In the genomic region with DNA sequence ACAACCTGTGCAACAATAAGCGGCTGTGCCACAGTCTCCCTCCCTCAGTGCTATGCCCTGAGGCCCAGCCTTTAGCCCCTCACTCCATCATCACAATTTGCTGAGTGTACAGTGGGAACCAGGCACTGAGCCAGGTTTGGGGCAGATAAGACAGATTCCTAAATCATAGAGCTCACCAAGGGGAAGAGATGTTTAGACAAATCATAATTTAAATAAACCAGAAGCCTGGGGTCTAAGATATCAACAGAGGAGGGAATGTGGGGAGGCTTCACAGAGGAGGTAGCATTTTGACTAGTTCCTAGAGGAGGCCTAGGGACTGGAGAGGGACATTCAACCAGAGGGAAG, we compare ENCODE assay signal across 2 cellular contexts.
A peak's percentile ranks its signal among the peaks of the same experiment; 100 is the strongest.
TF ChIP-seq lines count a peak whose summit lies in the region.

No MANE protein-coding gene starts in this region.

TF ChIP-seq in SK-N-SH treated with all-trans-retinoic acid at 6 μM for 48 hours, 23 proteins besides CTCF, POLR2A, EP300 and RAD21 (continued from another document):
- TF ChIP-seq, protein P1, sequence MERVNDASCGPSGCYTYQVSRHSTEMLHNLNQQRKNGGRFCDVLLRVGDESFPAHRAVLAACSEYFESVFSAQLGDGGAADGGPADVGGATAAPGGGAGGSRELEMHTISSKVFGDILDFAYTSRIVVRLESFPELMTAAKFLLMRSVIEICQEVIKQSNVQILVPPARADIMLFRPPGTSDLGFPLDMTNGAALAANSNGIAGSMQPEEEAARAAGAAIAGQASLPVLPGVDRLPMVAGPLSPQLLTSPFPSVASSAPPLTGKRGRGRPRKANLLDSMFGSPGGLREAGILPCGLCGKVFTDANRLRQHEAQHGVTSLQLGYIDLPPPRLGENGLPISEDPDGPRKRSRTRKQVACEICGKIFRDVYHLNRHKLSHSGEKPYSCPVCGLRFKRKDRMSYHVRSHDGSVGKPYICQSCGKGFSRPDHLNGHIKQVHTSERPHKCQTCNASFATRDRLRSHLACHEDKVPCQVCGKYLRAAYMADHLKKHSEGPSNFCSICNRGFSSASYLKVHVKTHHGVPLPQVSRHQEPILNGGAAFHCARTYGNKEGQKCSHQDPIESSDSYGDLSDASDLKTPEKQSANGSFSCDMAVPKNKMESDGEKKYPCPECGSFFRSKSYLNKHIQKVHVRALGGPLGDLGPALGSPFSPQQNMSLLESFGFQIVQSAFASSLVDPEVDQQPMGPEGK (CRISPR knock-in tag; IDR thresholded peaks at IDR 0.05; ENCODE audit: borderline replicate concordance), result no peak
- TF ChIP-seq, protein P2, sequence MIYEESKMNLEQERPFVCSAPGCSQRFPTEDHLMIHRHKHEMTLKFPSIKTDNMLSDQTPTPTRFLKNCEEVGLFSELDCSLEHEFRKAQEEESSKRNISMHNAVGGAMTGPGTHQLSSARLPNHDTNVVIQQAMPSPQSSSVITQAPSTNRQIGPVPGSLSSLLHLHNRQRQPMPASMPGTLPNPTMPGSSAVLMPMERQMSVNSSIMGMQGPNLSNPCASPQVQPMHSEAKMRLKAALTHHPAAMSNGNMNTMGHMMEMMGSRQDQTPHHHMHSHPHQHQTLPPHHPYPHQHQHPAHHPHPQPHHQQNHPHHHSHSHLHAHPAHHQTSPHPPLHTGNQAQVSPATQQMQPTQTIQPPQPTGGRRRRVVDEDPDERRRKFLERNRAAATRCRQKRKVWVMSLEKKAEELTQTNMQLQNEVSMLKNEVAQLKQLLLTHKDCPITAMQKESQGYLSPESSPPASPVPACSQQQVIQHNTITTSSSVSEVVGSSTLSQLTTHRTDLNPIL (CRISPR knock-in tag; IDR thresholded peaks at IDR 0.05; ENCODE audit: low read depth), result 0 out of 2 replicates have a peak, but pooled peaks have one; percentile 28

TF ChIP-seq in GM23338, 12 proteins besides CTCF, POLR2A, EP300 and RAD21 (continued from another document):
- TF ChIP-seq, protein P3, sequence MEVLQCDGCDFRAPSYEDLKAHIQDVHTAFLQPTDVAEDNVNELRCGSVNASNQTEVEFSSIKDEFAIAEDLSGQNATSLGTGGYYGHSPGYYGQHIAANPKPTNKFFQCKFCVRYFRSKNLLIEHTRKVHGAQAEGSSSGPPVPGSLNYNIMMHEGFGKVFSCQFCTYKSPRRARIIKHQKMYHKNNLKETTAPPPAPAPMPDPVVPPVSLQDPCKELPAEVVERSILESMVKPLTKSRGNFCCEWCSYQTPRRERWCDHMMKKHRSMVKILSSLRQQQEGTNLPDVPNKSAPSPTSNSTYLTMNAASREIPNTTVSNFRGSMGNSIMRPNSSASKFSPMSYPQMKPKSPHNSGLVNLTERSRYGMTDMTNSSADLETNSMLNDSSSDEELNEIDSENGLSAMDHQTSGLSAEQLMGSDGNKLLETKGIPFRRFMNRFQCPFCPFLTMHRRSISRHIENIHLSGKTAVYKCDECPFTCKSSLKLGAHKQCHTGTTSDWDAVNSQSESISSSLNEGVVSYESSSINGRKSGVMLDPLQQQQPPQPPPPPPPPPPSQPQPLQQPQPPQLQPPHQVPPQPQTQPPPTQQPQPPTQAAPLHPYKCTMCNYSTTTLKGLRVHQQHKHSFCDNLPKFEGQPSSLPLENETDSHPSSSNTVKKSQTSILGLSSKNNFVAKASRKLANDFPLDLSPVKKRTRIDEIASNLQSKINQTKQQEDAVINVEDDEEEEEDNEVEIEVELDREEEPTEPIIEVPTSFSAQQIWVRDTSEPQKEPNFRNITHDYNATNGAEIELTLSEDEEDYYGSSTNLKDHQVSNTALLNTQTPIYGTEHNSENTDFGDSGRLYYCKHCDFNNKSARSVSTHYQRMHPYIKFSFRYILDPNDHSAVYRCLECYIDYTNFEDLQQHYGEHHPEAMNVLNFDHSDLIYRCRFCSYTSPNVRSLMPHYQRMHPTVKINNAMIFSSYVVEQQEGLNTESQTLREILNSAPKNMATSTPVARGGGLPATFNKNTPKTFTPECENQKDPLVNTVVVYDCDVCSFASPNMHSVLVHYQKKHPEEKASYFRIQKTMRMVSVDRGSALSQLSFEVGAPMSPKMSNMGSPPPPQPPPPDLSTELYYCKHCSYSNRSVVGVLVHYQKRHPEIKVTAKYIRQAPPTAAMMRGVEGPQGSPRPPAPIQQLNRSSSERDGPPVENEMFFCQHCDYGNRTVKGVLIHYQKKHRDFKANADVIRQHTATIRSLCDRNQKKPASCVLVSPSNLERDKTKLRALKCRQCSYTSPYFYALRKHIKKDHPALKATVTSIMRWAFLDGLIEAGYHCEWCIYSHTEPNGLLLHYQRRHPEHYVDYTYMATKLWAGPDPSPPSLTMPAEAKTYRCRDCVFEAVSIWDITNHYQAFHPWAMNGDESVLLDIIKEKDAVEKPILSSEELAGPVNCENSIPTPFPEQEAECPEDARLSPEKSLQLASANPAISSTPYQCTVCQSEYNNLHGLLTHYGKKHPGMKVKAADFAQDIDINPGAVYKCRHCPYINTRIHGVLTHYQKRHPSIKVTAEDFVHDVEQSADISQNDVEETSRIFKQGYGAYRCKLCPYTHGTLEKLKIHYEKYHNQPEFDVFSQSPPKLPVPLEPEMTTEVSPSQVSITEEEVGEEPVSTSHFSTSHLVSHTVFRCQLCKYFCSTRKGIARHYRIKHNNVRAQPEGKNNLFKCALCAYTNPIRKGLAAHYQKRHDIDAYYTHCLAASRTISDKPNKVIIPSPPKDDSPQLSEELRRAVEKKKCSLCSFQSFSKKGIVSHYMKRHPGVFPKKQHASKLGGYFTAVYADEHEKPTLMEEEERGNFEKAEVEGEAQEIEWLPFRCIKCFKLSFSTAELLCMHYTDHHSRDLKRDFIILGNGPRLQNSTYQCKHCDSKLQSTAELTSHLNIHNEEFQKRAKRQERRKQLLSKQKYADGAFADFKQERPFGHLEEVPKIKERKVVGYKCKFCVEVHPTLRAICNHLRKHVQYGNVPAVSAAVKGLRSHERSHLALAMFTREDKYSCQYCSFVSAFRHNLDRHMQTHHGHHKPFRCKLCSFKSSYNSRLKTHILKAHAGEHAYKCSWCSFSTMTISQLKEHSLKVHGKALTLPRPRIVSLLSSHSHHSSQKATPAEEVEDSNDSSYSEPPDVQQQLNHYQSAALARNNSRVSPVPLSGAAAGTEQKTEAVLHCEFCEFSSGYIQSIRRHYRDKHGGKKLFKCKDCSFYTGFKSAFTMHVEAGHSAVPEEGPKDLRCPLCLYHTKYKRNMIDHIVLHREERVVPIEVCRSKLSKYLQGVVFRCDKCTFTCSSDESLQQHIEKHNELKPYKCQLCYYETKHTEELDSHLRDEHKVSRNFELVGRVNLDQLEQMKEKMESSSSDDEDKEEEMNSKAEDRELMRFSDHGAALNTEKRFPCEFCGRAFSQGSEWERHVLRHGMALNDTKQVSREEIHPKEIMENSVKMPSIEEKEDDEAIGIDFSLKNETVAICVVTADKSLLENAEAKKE (CRISPR knock-in tag; IDR thresholded peaks at IDR 0.05), result no peak
- TF ChIP-seq NANOG (IDR thresholded peaks at IDR 0.05; ENCODE audit: borderline replicate concordance) (no peak), CREB1 (CRISPR knock-in tag; IDR thresholded peaks at IDR 0.05; ENCODE audit: low read depth) (no peak), ZNF114 (CRISPR knock-in tag; IDR thresholded peaks at IDR 0.05) (no peak)
- TF ChIP-seq, protein P4, sequence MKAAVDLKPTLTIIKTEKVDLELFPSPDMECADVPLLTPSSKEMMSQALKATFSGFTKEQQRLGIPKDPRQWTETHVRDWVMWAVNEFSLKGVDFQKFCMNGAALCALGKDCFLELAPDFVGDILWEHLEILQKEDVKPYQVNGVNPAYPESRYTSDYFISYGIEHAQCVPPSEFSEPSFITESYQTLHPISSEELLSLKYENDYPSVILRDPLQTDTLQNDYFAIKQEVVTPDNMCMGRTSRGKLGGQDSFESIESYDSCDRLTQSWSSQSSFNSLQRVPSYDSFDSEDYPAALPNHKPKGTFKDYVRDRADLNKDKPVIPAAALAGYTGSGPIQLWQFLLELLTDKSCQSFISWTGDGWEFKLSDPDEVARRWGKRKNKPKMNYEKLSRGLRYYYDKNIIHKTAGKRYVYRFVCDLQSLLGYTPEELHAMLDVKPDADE (IDR thresholded peaks at IDR 0.05), result no peak
